In genomic region chr9:93097496-93098205, GRCh38 we compare ENCODE assay signal across 8 cellular contexts. TPM values are rescaled to one million over a fixed set of nuclear protein-coding genes. Genes with fewer than 3 reads are reported as not detected.
DNase-seq lines count a peak whose midpoint lies in the region; ATAC-seq, FAIRE-seq and TF ChIP-seq lines count a peak whose summit lies in the region.

No MANE protein-coding gene starts in this region.

- peak overlapping the region; percentile 92 for H3K27ac Mint-ChIP-seq in activated CD4-positive, alpha-beta memory T cell treated with anti-CD3 and anti-CD28 coated beads, Interleukin-2, amount 10 ng/mL, durations not matched to agents 7 days and 5 days

- peaks cover 44% of the 10 kb centered on the region for H3K36me3 Mint-ChIP-seq in activated CD4-positive, alpha-beta memory T cell treated with anti-CD3 and anti-CD28 coated beads, Interleukin-2, amount 10 ng/mL, durations not matched to agents 7 days and 5 days (ENCODE audit: low read depth)

- H3K36me3 ChIP-seq in heart right ventricle, result no peaks in the 10 kb centered on the region
- no peaks in the 10 kb centered on the region for H3K36me3 ChIP-seq in rectal smooth muscle tissue (ENCODE audit: control insufficient read depth, insufficient read depth, low read length)

- CTCF ChIA-PET in activated CD4-positive, alpha-beta memory T cell treated with anti-CD3 and anti-CD28 coated beads, Interleukin-2, amount 10 ng/mL, durations not matched to agents 7 days and 5 days (lab: Charles Lee), result interaction anchor here (1.1 to 5.6 kb wide), 4 partner anchors 11 to 140 kb away, joined by 3 to 55 read pairs (median 5); no protein-coding TSS in a partner anchor

- 77 to 93% methylated on average over 11 of the region's 11 CpGs for WGBS in heart right ventricle, 2 donors

- POLR2A ChIA-PET in activated CD4-positive, alpha-beta memory T cell treated with anti-CD3 and anti-CD28 coated beads, Interleukin-2, amount 10 ng/mL, durations not matched to agents 7 days and 5 days (lab: Charles Lee), result interaction anchor here (1.0 to 5.4 kb wide), 11 partner anchors 10 to 144 kb away, joined by 3 to 63 read pairs (median 4); no protein-coding TSS in a partner anchor

- H3K9me3 ChIP-seq in heart right ventricle, result no peaks in the 10 kb centered on the region

- ATAC-seq in heart right ventricle (no peak), HG02938 (IDR thresholded peaks at IDR 0.05; ENCODE audit: unreplicated experiment) (no peak), GM21360 (IDR thresholded peaks at IDR 0.05; ENCODE audit: unreplicated experiment) (no peak)

- H3K4me3 Mint-ChIP-seq in activated CD4-positive, alpha-beta memory T cell treated with anti-CD3 and anti-CD28 coated beads, Interleukin-2, amount 10 ng/mL, durations not matched to agents 7 days and 5 days, result peak overlapping the region; percentile 87

- TF ChIP-seq POLR2A in GM12892 (IDR thresholded peaks at IDR 0.05; ENCODE audit: low read depth, low read length), result no peak

- H3K9ac ChIP-seq in rectal smooth muscle tissue (ENCODE audit: low read length), result peak overlapping the region; percentile 13

- DNase-seq in EH (ENCODE audit: low read depth) (peak; percentile 21), heart right ventricle (no peak), NCI-H2196 (lab: John Stamatoyannopoulos, UW; ENCODE audit: unreplicated experiment) (no peak), GM12892 (ENCODE audit: insufficient read length) (no peak)
- no peak for DNase-seq in activated CD4-positive, alpha-beta memory T cell treated with anti-CD3 and anti-CD28 coated beads, Interleukin-2, amount 10 ng/mL, durations not matched to agents 7 days and 5 days

- no peaks in the 10 kb centered on the region for H3K27me3 Mint-ChIP-seq in activated CD4-positive, alpha-beta memory T cell treated with anti-CD3 and anti-CD28 coated beads, Interleukin-2, amount 10 ng/mL, durations not matched to agents 7 days and 5 days

- intact Hi-C loops in heart right ventricle (cut with DNase I), result loop anchor here in 3 of 10 donors (5.0 to 10.0 kb wide), 3 partner anchors 45 to 355 kb away; partner anchors contain the start of genes FAM120A (in 1 of the 3) and FAM120AOS (in 1 of the 3)

- no peak for FAIRE-seq in GM12892 (lab: Jason Lieb, UNC)

- H3K4me1 ChIP-seq in heart right ventricle (peaks cover 18 to 65% (median 57%) of the 10 kb centered on the region in 9 donors), rectal smooth muscle tissue (ENCODE audit: control insufficient read depth, insufficient read depth, low read length) (peaks cover 25% of the 10 kb centered on the region)

- peak overlapping the region in 9 of 10 donors; percentile 26 to 97 (median 94) for H3K27ac ChIP-seq in heart right ventricle
- peak overlapping the region; percentile 95 for H3K27ac ChIP-seq in rectal smooth muscle tissue (ENCODE audit: low read depth, low read length)

- H3K4me1 Mint-ChIP-seq in activated CD4-positive, alpha-beta memory T cell treated with anti-CD3 and anti-CD28 coated beads, Interleukin-2, amount 10 ng/mL, durations not matched to agents 7 days and 5 days, result peaks cover 74% of the 10 kb centered on the region

- H3K9me3 Mint-ChIP-seq in activated CD4-positive, alpha-beta memory T cell treated with anti-CD3 and anti-CD28 coated beads, Interleukin-2, amount 10 ng/mL, durations not matched to agents 7 days and 5 days, result peaks cover 7% of the 10 kb centered on the region

- peak overlapping the region in 9 of 10 donors; percentile 83 to 100 (median 98) for H3K4me3 ChIP-seq in heart right ventricle
- H3K4me3 ChIP-seq in rectal smooth muscle tissue (ENCODE audit: low read length), result peak overlapping the region; percentile 84

- no peak for TF ChIP-seq CTCF in heart right ventricle (IDR thresholded peaks at IDR 0.05)

- H3K27me3 ChIP-seq in heart right ventricle, result no peaks in the 10 kb centered on the region
- no peaks in the 10 kb centered on the region for H3K27me3 ChIP-seq in rectal smooth muscle tissue (ENCODE audit: control insufficient read depth, insufficient read depth, low read length)

RNA-seq across cellular contexts. Expression of gene CARD19, which starts 1.6 kb away (rescaled TPM):
- 10 to 100 TPM; 80.4 to 83.5 TPM for total RNA-seq in activated CD4-positive, alpha-beta memory T cell treated with anti-CD3 and anti-CD28 coated beads, Interleukin-2, amount 10 ng/mL, durations not matched to agents 7 days and 5 days
- total RNA-seq in heart right ventricle, result 10 to 100 TPM; 22.3 to 33.7 (median 25.9) TPM
- 10 to 100 TPM; 41.9 to 47.3 TPM for polyA plus RNA-seq in heart right ventricle
- polyA plus RNA-seq in GM12892 (2012; ENCODE audit: missing spikeins), result 5.3 TPM

RNA-seq across cellular contexts. Expression of gene NINJ1, which starts 36.4 kb away (rescaled TPM):
- total RNA-seq in activated CD4-positive, alpha-beta memory T cell treated with anti-CD3 and anti-CD28 coated beads, Interleukin-2, amount 10 ng/mL, durations not matched to agents 7 days and 5 days, result 10 to 100 TPM; 36.9 to 37.4 TPM
- total RNA-seq in heart right ventricle, result 10 to 100 TPM; 35.5 to 77.1 (median 41.3) TPM
- 10 to 100 TPM; 39.8 to 50.3 TPM for polyA plus RNA-seq in heart right ventricle
- polyA plus RNA-seq in GM12892 (2012; ENCODE audit: missing spikeins), result 17.5 TPM

RNA-seq across cellular contexts. Expression of gene SUSD3, which starts 39.1 kb away (rescaled TPM):
- total RNA-seq in activated CD4-positive, alpha-beta memory T cell treated with anti-CD3 and anti-CD28 coated beads, Interleukin-2, amount 10 ng/mL, durations not matched to agents 7 days and 5 days, result 10 to 100 TPM; 69.6 to 71.4 TPM
- total RNA-seq in heart right ventricle, result 1 to 10 TPM in 3 of 10 donors, under 1 TPM in 6, not detected in 1; 0.40 to 2.1 (median 0.79) TPM
- polyA plus RNA-seq in heart right ventricle, result under 1 TPM; 0.74 to 0.88 TPM
- polyA plus RNA-seq in GM12892 (2012; ENCODE audit: missing spikeins), result 17.7 TPM

Comparison
In these comparisons a context has a peak if more than half of its experiments do, and no peak if none do; other contexts are left out.
1. RNA of gene SUSD3, which starts 39.1 kb away (total RNA-seq): 69.6 to 71.4 TPM in activated CD4-positive, alpha-beta memory T cell treated with anti-CD3 and anti-CD28 coated beads, Interleukin-2, amount 10 ng/mL, durations not matched to agents 7 days and 5 days; 0.40 to 2.1 TPM in heart right ventricle; every median in the first group is over 10 times any median in the second.